ENCODE assay signal across 10 cellular contexts in genomic region chr6:27138398-27138797, GRCh38.
DNase-seq lines count a peak whose midpoint lies in the region; ATAC-seq, FAIRE-seq and TF ChIP-seq lines count a peak whose summit lies in the region.
"Had no signal": no experiment of that assay in that cellular context is flagged by ENCODE, and none has a peak within 500 bp of the region (broad histone marks: within the 10 kb centered on the region; RNA-seq: fewer than 3 reads in every experiment).

No MANE protein-coding gene starts in this region.

- BruUV-seq in Caco-2 (replicated peaks; lab: Mats Ljungman, UMichigan) (no TSS peak), K562 (replicated peaks; lab: Mats Ljungman, UMichigan) (TSS peak; percentile 4)

- in situ Hi-C loops in K562 (cut with MboI) = no loop called here

- POLR2A ChIA-PET in Caco-2 (lab: Charles Lee) = interaction anchor here (1.4 kb wide), 1 partner anchor 8 kb away, joined by 13 read pairs; a partner anchor contains a TSS
- POLR2A ChIA-PET in K562 (lab: Yijun Ruan, JAX) = interaction anchor here (0.6 to 4.3 kb wide), 12 partner anchors 10 to 1430 kb away, joined by 3 to 66 read pairs (median 3); a partner anchor contains a TSS
- POLR2A ChIA-PET in RWPE1 (lab: Yijun Ruan, JAX; ENCODE audit: low non-redundant PET) = no interaction called here

- H3K27me3 ChIP-seq in Caco-2 (replicated peaks; ENCODE audit: control insufficient read depth, insufficient read depth, low read length) (no peaks in the 10 kb centered on the region), KMS-11 (ENCODE audit: insufficient read depth, low read depth) (no peaks in the 10 kb centered on the region), K562 (ENCODE audit: control insufficient read depth in 2 of 2, insufficient read depth in 2 of 2, low read length in 2 of 2) (no peaks in the 10 kb centered on the region)

- H3K27ac Mint-ChIP-seq in Caco-2 (ENCODE audit: unreplicated experiment) (peak overlapping the region; percentile 50), nephron (peak overlapping the region; percentile 99 to 100 (median 100))

- ATAC-seq in K562 = no peak
- no peak for ATAC-seq in mucosa of descending colon

- no peak for TF ChIP-seq CTCF in Caco-2 (IDR thresholded peaks at IDR 0.05; ENCODE audit: insufficient read depth in 1 of 2, low read depth in 1 of 2, low read length in 1 of 2, severe bottlenecking in 1 of 2, unreplicated experiment in 1 of 2)
- no peak for TF ChIP-seq CTCF in KMS-11 (conservative IDR thresholded peaks at IDR 0.05; ENCODE audit: low read depth, low read length)
- TF ChIP-seq CTCF in K562 (IDR thresholded peaks at IDR 0.05 in 2 of 3, conservative IDR thresholded peaks at IDR 0.05 in 1 of 3; ENCODE audit: insufficient read depth in 2 of 3, low read depth in 1 of 3, low read length in 3 of 3) = no peak
- TF ChIP-seq CTCF in nephron (IDR thresholded peaks at IDR 0.05; ENCODE audit: unreplicated experiment in 3 of 3) = no peak
- no peak for TF ChIP-seq CTCF in RWPE1 (conservative IDR thresholded peaks at IDR 0.05; ENCODE audit: low read depth)
- no peak for TF ChIP-seq CTCF in mucosa of descending colon (IDR thresholded peaks at IDR 0.05)

- peak; percentile 85 for TF ChIP-seq EP300 in K562 (IDR thresholded peaks at IDR 0.05; ENCODE audit: low read length)

- H3K27me3 Mint-ChIP-seq in Caco-2 (ENCODE audit: insufficient read depth, unreplicated experiment) (no peaks in the 10 kb centered on the region), nephron (ENCODE audit: low read depth) (no peaks in the 10 kb centered on the region)

- no peak for TF ChIP-seq POLR2A in K562 (conservative IDR thresholded peaks at IDR 0.05)

- no peak for DNase-seq in Caco-2
- DNase-seq in K562 (ENCODE audit: extremely low read depth in 1 of 4, low spot score in 3 of 4) = peak in 1 of 4 experiments; percentile 69
- DNase-seq in NCI-H345 treated with DMSO at 0.1 percent for 48 hours (lab: John Stamatoyannopoulos, UW; ENCODE audit: unreplicated experiment) = no peak
- DNase-seq in superior temporal gyrus (ENCODE audit: extremely low spot score) = no peak
- DNase-seq in RWPE1 (ENCODE audit: low spot score) = no peak
- no peak for DNase-seq in mucosa of descending colon
- DNase-seq: DMS79 treated with DMSO at 0.1 percent for 48 hours, T1000 had no signal

- peak overlapping the region; percentile 96 for H3K27ac ChIP-seq in KMS-11
- peak overlapping the region; percentile 88 for H3K27ac ChIP-seq in K562 (ENCODE audit: extremely low read depth, low read depth, low read length)
- no peak overlapping the region for H3K27ac ChIP-seq in RWPE1

- H2AFZ ChIP-seq in KMS-11 (ENCODE audit: low read depth) (no peak overlapping the region), K562 (ENCODE audit: low read depth, low read length) (no peak overlapping the region)

- H3K36me3 Mint-ChIP-seq in Caco-2 (ENCODE audit: insufficient read depth, unreplicated experiment) (peaks cover 31% of the 10 kb centered on the region), nephron (ENCODE audit: low read depth) (peaks cover 2% of the 10 kb centered on the region)

- H4K20me1 ChIP-seq in KMS-11 (ENCODE audit: insufficient read depth) (no peaks in the 10 kb centered on the region), K562 (replicated peaks; ENCODE audit: control insufficient read depth, insufficient read depth, low read length) (peaks cover 18% of the 10 kb centered on the region; the same call in 1 of the 2 replicates)

- H3K9me3 ChIP-seq in Caco-2 (0 out of 2 replicates have a peak, but pooled peaks cover 3% of the 10 kb centered on the region), K562 (replicated peaks; ENCODE audit: control insufficient read depth, insufficient read depth, low read depth, low read length) (no peaks in the 10 kb centered on the region), mucosa of descending colon (no peaks in the 10 kb centered on the region)

- WGBS in K562 (ENCODE audit: insufficient coverage, low coverage, missing lambda C conversion rate) = 0% methylated on average over 3 of the region's 3 CpGs

- H3K4me3 Mint-ChIP-seq in Caco-2 (ENCODE audit: unreplicated experiment) = no peak overlapping the region
- H3K4me3 Mint-ChIP-seq in nephron = peak overlapping the region; percentile 97 to 99 (median 98)

- H3K4me2 ChIP-seq in KMS-11 (peak overlapping the region; percentile 47), K562 (ENCODE audit: insufficient read depth, low read length) (peak overlapping the region; percentile 92)

- H3K36me3 ChIP-seq in Caco-2 (ENCODE audit: control insufficient read depth, insufficient read depth, low read length) (no peaks in the 10 kb centered on the region; the same call in 1 of the 2 replicates), KMS-11 (ENCODE audit: insufficient read depth) (peaks cover 6% of the 10 kb centered on the region; the same call in 1 of the 2 replicates), K562 (ENCODE audit: control insufficient read depth, insufficient read depth, low read length) (peaks cover 65% of the 10 kb centered on the region), mucosa of descending colon (ENCODE audit: low read depth) (no peaks in the 10 kb centered on the region)

- FAIRE-seq in K562 (lab: Jason Lieb, UNC) = peak; percentile 35

- 0 out of 4 replicates have a peak, but pooled peaks of 1 of the 2 experiments have one; percentile 10 for TF ChIP-seq RAD21 in K562 (CRISPR knock-in tag; conservative IDR thresholded peaks at IDR 0.05 in 1 of 2, IDR thresholded peaks at IDR 0.05 in 1 of 2)

- H3K9me1 ChIP-seq in K562 (ENCODE audit: control insufficient read depth, insufficient read depth, low read length) = no peaks in the 10 kb centered on the region

- H3K4me3 ChIP-seq in Caco-2 (ENCODE audit: low read depth, low read length) (no peak overlapping the region), KMS-11 (IDR thresholded peaks at IDR 0.05; ENCODE audit: insufficient read depth, low read depth, low read length) (no peak overlapping the region), K562 (peak overlapping the region; percentile 48), mucosa of descending colon (no peak overlapping the region)

- H3K79me2 ChIP-seq in KMS-11 (ENCODE audit: insufficient read depth, low read depth) (peaks cover 93% of the 10 kb centered on the region), K562 (ENCODE audit: control insufficient read depth, insufficient read depth, low read length) (peaks cover 99% of the 10 kb centered on the region)

- intact Hi-C loops in Caco-2 (cut with micrococcal nuclease; ENCODE audit: unreplicated experiment) (loop anchor here (10.0 kb wide), 2 partner anchors 934 to 1726 kb away; a partner anchor contains a TSS), K562 (cut with micrococcal nuclease) (loop anchor here (10.0 kb wide), 1 partner anchor 804 kb away; no protein-coding TSS in a partner anchor), mucosa of descending colon (cut with DNase I, micrococcal nuclease) (loop anchor here in 1 of 2 donors (10.0 kb wide), 1 partner anchor 924 kb away; a partner anchor contains a TSS)

- H3K4me1 ChIP-seq in Caco-2 (peaks cover 41% of the 10 kb centered on the region), KMS-11 (ENCODE audit: low read depth, poor library complexity, severe bottlenecking) (peaks cover 42% of the 10 kb centered on the region), K562 (replicated peaks in 1 of 2; ENCODE audit: control insufficient read depth in 2 of 2, insufficient read depth in 2 of 2, low read length in 2 of 2) (peaks cover 10 to 17% of the 10 kb centered on the region in 2 experiments), mucosa of descending colon (ENCODE audit: low read depth) (peaks cover 9% of the 10 kb centered on the region)

- no peaks in the 10 kb centered on the region for H3K9me3 Mint-ChIP-seq in Caco-2 (ENCODE audit: unreplicated experiment)
- H3K9me3 Mint-ChIP-seq in nephron = no peaks in the 10 kb centered on the region

- CTCF ChIA-PET in Caco-2 (lab: Charles Lee) = no interaction called here
- CTCF ChIA-PET in K562 (lab: Yijun Ruan, JAX; ENCODE audit: low intra/inter-chr PET ratio) = no interaction called here
- CTCF ChIA-PET in RWPE1 (lab: Yijun Ruan, JAX) = interaction anchor here (0.6 kb wide), 2 partner anchors 9 to 757 kb away, joined by 3 read pairs; a partner anchor contains a TSS

- peak overlapping the region; percentile 100; the same call in 1 of the 2 replicates for H3K9ac ChIP-seq in KMS-11
- H3K9ac ChIP-seq in K562 (ENCODE audit: insufficient read depth in 1 of 2, low read depth in 2 of 2, low read length in 2 of 2) = peak overlapping the region in 1 of 2 experiments; percentile 88; a peak in 2 of 4 replicates

- H3K4me1 Mint-ChIP-seq in Caco-2 (ENCODE audit: low read depth, unreplicated experiment) (peaks cover 14% of the 10 kb centered on the region), nephron (peaks cover 51% of the 10 kb centered on the region)

TF ChIP-seq in K562, 482 proteins besides CTCF, POLR2A, EP300 and RAD21 (continues in another document):
- TF ChIP-seq TAF15 (IDR thresholded peaks at IDR 0.05; ENCODE audit: low read depth, low read length) = no peak
- no peak for TF ChIP-seq TARDBP (IDR thresholded peaks at IDR 0.05)
- no peak for TF ChIP-seq SIN3A (IDR thresholded peaks at IDR 0.05; ENCODE audit: borderline replicate concordance in 2 of 2, control insufficient read depth in 1 of 2, low read depth in 2 of 2, low read length in 2 of 2)
- TF ChIP-seq NR2F6 (CRISPR knock-in tag; IDR thresholded peaks at IDR 0.05) = no peak
- no peak for TF ChIP-seq HDAC1 (IDR thresholded peaks at IDR 0.05)
- no peak for TF ChIP-seq SMAD1 (IDR thresholded peaks at IDR 0.05; ENCODE audit: low read depth, low read length, partially characterized antibody)
- no peak for TF ChIP-seq ZNF696 (CRISPR knock-in tag; conservative IDR thresholded peaks at IDR 0.05)
- TF ChIP-seq SIRT6 (IDR thresholded peaks at IDR 0.05; ENCODE audit: low read depth, low read length) = no peak
- TF ChIP-seq PHF21A (IDR thresholded peaks at IDR 0.05; ENCODE audit: borderline replicate concordance, low read depth) = no peak
- TF ChIP-seq CEBPG (CRISPR knock-in tag; IDR thresholded peaks at IDR 0.05) = no peak
- 0 out of 4 replicates have a peak, but pooled peaks of 1 of the 2 experiments have one; percentile 37 for TF ChIP-seq CEBPG (tag; conservative IDR thresholded peaks at IDR 0.05 in 1 of 2, IDR thresholded peaks at IDR 0.05 in 1 of 2)
- no peak for TF ChIP-seq HEY1 (CRISPR knock-in tag; IDR thresholded peaks at IDR 0.05; ENCODE audit: borderline replicate concordance)
- no peak for TF ChIP-seq MCM2 (IDR thresholded peaks at IDR 0.05; ENCODE audit: low read depth)
- TF ChIP-seq SAFB (IDR thresholded peaks at IDR 0.05; ENCODE audit: borderline replicate concordance, low read depth, low read length) = no peak
- TF ChIP-seq ZFP1 (CRISPR knock-in tag; IDR thresholded peaks at IDR 0.05) = no peak
